24 cellular contexts compared by ENCODE assay signal in the genomic region with DNA sequence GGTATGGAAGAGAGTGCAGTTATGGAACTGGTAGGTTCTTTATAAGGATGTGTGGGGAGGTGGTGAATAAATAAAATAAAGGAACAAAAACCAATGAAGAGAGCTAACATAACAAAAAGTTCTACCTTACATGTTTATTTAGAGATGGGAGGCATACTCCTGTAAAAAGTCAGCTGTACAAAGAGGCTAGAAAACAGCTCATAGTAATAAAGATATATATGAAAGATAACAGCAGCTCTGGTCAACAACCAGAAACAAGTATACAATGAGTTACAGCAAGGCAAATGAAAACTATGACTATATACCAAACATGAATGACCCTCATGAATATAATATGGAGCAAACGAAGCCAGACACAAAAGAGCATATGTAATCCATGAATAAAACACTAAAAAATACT.
"Had no signal": no experiment of that assay in that cellular context is flagged by ENCODE, and none has a peak within 500 bp of the region (broad histone marks: within the 10 kb centered on the region; RNA-seq: fewer than 3 reads in every experiment).

No MANE protein-coding gene starts in this region.

- H3K27me3 ChIP-seq: ascending aorta, cardiac muscle cell had no signal

- H3K9me3 Mint-ChIP-seq: activated CD4-positive, alpha-beta T cell treated with anti-CD3 and anti-CD28 coated beads, Interleukin-2, amount 10 ng/mL, durations not matched to agents 24 days and 14 days; activated naive CD4-positive, alpha-beta T cell treated with anti-CD3 and anti-CD28 coated beads, Interleukin-2, amount 50 U/mL, for 24 hours; activated naive CD8-positive, alpha-beta T cell treated with anti-CD3 and anti-CD28 coated beads, Interleukin-2, amount 10 ng/mL, durations not matched to agents 7 days and 5 days; activated T-cell treated with anti-CD3 and anti-CD28 coated beads, Interleukin-2, amount 50 U/mL, for 24 hours; activated T-helper 2 cell treated with anti-CD3 and anti-CD28 coated beads, Interferon-gamma antibody, Interleukin-2, Interleukin-4, amounts not matched to agents 10 μg/mL and 5 μg/mL and 100 μg/mL, durations not matched to agents 14 hours and 24 hours and 36 hours had no signal

- ATAC-seq: activated CD8-positive, alpha-beta T cell treated with anti-CD3 and anti-CD28 coated beads, Interleukin-2, amount 10 ng/mL, durations not matched to agents 7 days and 5 days; K562 had no signal

- H3K27ac Mint-ChIP-seq: activated CD4-positive, alpha-beta T cell treated with anti-CD3 and anti-CD28 coated beads, Interleukin-2, amount 10 ng/mL, durations not matched to agents 24 days and 14 days; activated CD8-positive, alpha-beta T cell treated with anti-CD3 and anti-CD28 coated beads, Interleukin-2, amount 10 ng/mL, durations not matched to agents 7 days and 5 days; activated naive CD4-positive, alpha-beta T cell treated with anti-CD3 and anti-CD28 coated beads, Interleukin-2, amount 50 U/mL, for 24 hours; activated naive CD8-positive, alpha-beta T cell treated with anti-CD3 and anti-CD28 coated beads, Interleukin-2, amount 10 ng/mL, durations not matched to agents 7 days and 5 days; activated T-cell treated with anti-CD3 and anti-CD28 coated beads, Interleukin-2, amount 50 U/mL, for 24 hours; activated T-helper 2 cell treated with anti-CD3 and anti-CD28 coated beads, Interferon-gamma antibody, Interleukin-2, Interleukin-4, amounts not matched to agents 10 μg/mL and 5 μg/mL and 100 μg/mL, durations not matched to agents 14 hours and 24 hours and 36 hours had no signal

- H3K9me3 ChIP-seq: ascending aorta had no signal

- H3K4me3 Mint-ChIP-seq: activated CD4-positive, alpha-beta T cell treated with anti-CD3 and anti-CD28 coated beads, Interleukin-2, amount 10 ng/mL, durations not matched to agents 24 days and 14 days; activated CD8-positive, alpha-beta T cell treated with anti-CD3 and anti-CD28 coated beads, Interleukin-2, amount 10 ng/mL, durations not matched to agents 7 days and 5 days; activated naive CD4-positive, alpha-beta T cell treated with anti-CD3 and anti-CD28 coated beads, Interleukin-2, amount 50 U/mL, for 24 hours; activated naive CD8-positive, alpha-beta T cell treated with anti-CD3 and anti-CD28 coated beads, Interleukin-2, amount 10 ng/mL, durations not matched to agents 7 days and 5 days; activated T-cell treated with anti-CD3 and anti-CD28 coated beads, Interleukin-2, amount 50 U/mL, for 24 hours; central memory CD8-positive, alpha-beta T cell had no signal

- H3K36me3 ChIP-seq: ascending aorta, cardiac muscle cell had no signal

- H2AFZ ChIP-seq: PC-9 had no signal

- DNase-seq: activated CD4-positive, alpha-beta T cell treated with anti-CD3 and anti-CD28 coated beads, Interleukin-2, amount 10 ng/mL, durations not matched to agents 24 days and 14 days; activated CD4-positive, alpha-beta T cell treated with anti-CD3 and anti-CD28 coated beads, Interleukin-2, amount 50 U/mL, for 4 hours; activated CD8-positive, alpha-beta T cell treated with anti-CD3 and anti-CD28 coated beads, Interleukin-2, amount 10 ng/mL, durations not matched to agents 7 days and 5 days; activated gamma-delta T cell; activated naive CD4-positive, alpha-beta T cell treated with Interleukin-2 at 50 U/mL for 16 hours; activated naive CD8-positive, alpha-beta T cell treated with anti-CD3 and anti-CD28 coated beads, Interleukin-2, amount 10 ng/mL, durations not matched to agents 7 days and 5 days; activated T-cell treated with anti-CD3 and anti-CD28 coated beads, Interleukin-2, amount 50 U/mL, for 24 hours; NCI-H1105 treated with DMSO at 0.1 percent for 48 hours; NCI-H1436; NCI-H1694; NCI-H2029; NCI-H345; NCI-H524 treated with DMSO at 0.1 percent for 48 hours; PC-9; Right ventricle myocardium superior; SW 1271; T-helper 1 cell; T1000 had no signal

- FAIRE-seq: K562 had no signal

- H3K4me2 ChIP-seq: PC-9 had no signal

- H3K4me1 ChIP-seq: ascending aorta had no signal

- H3K27me3 Mint-ChIP-seq: activated CD4-positive, alpha-beta T cell treated with anti-CD3 and anti-CD28 coated beads, Interleukin-2, amount 10 ng/mL, durations not matched to agents 24 days and 14 days; activated naive CD4-positive, alpha-beta T cell treated with anti-CD3 and anti-CD28 coated beads, Interleukin-2, amount 50 U/mL, for 24 hours; activated naive CD8-positive, alpha-beta T cell treated with anti-CD3 and anti-CD28 coated beads, Interleukin-2, amount 10 ng/mL, durations not matched to agents 7 days and 5 days; activated T-cell treated with anti-CD3 and anti-CD28 coated beads, Interleukin-2, amount 50 U/mL, for 24 hours; central memory CD8-positive, alpha-beta T cell had no signal

- H3K4me1 Mint-ChIP-seq: activated CD4-positive, alpha-beta T cell treated with anti-CD3 and anti-CD28 coated beads, Interleukin-2, amount 10 ng/mL, durations not matched to agents 24 days and 14 days; activated naive CD4-positive, alpha-beta T cell treated with anti-CD3 and anti-CD28 coated beads, Interleukin-2, amount 50 U/mL, for 24 hours; activated naive CD8-positive, alpha-beta T cell treated with anti-CD3 and anti-CD28 coated beads, Interleukin-2, amount 10 ng/mL, durations not matched to agents 7 days and 5 days; central memory CD8-positive, alpha-beta T cell had no signal

- H3K4me3 ChIP-seq: ascending aorta, cardiac muscle cell, K562, PC-9 had no signal

- H3K27ac ChIP-seq: ascending aorta, cardiac muscle cell, PC-9 had no signal

- H3K36me3 Mint-ChIP-seq: activated naive CD4-positive, alpha-beta T cell treated with anti-CD3 and anti-CD28 coated beads, Interleukin-2, amount 50 U/mL, for 24 hours; activated naive CD8-positive, alpha-beta T cell treated with anti-CD3 and anti-CD28 coated beads, Interleukin-2, amount 10 ng/mL, durations not matched to agents 7 days and 5 days had no signal
